Comparison of ENCODE assay signal across 8 cellular contexts in the genomic region with DNA sequence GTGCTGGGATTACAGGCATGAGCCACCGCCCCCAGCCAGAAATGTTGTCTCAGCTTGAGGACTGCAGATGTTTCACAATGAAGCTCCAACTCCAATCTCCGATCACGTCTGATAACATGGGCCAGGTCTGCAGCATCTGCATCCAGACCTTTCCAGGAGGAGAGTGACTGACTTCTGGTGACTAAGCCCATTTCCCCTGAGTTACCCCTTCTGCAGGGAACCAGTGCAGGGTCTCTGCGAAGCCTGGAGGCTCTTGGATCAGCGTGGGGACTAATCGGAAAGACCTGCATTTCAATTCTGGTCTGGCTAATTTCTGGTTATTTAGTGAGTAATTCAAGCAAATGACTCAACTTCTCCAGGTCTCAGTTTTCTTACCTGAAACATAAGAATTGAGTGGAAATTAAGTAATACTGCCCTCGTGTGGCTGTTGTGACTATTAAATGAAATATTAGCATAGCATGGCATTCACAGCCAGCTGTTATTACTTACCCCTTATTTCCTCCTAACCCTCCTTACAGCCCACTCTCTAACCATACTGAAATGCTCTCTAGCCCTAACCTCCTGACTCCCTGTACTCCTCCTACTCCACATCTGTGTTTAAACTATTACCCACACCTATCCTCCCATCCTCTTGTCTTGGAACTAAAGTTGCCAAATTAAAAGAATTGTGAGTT. TPM values are rescaled to one million over a fixed set of nuclear protein-coding genes. Genes with fewer than 3 reads are reported as not detected.
A peak's percentile ranks its signal among the peaks of the same experiment; 100 is the strongest.
DNase-seq lines count a peak whose midpoint lies in the region; FAIRE-seq and TF ChIP-seq lines count a peak whose summit lies in the region.

No MANE protein-coding gene starts in this region.

- no peak overlapping the region for H3K27ac ChIP-seq in astrocyte (ENCODE audit: low read depth, low read length)

- peaks cover 1% of the 10 kb centered on the region for H3K27me3 ChIP-seq in astrocyte (ENCODE audit: insufficient read depth, low read length)

- H4K20me1 ChIP-seq in astrocyte (ENCODE audit: insufficient read depth, low read length) = no peaks in the 10 kb centered on the region

- no peak overlapping the region for H3K4me3 ChIP-seq in astrocyte (ENCODE audit: insufficient read depth, low read depth, low read length)

- in situ Hi-C loops in ACHN (cut with HindIII; ENCODE audit: low pct_ligation_motif_present, low pct_unique_long_range_greater_than_20kb, low sequenced_read_pairs) (no loop called here), GM13976 (cut with MboI; ENCODE audit: low sequenced_read_pairs, unreplicated experiment) (no loop called here)

- H3K4me2 ChIP-seq in astrocyte (ENCODE audit: low read length) = peak overlapping the region; percentile 44

- FAIRE-seq in astrocyte (lab: Jason Lieb, UNC) (no peak), frontal cortex (lab: Jason Lieb, UNC) (no peak)

- peak; percentile 66 for DNase-seq in ACHN
- peak; percentile 59 for DNase-seq in GM13976 (ENCODE audit: low spot score)
- peak; percentile 38 for DNase-seq in KG1 (lab: John Stamatoyannopoulos, UW)
- peak; percentile 23 for DNase-seq in T follicular helper cell (ENCODE audit: low read depth)
- DNase-seq in astrocyte (ENCODE audit: low read depth) = peak; percentile 68
- peak; percentile 69 for DNase-seq in iris pigment epithelial cell (ENCODE audit: low read depth)
- DNase-seq in stimulated activated CD4-positive, alpha-beta T cell treated with anti-CD3 and anti-CD28 coated beads, Interleukin-2, amount 100 ng/mL, for 4 hours (ENCODE audit: low read depth) = peak; percentile 65
- DNase-seq in frontal cortex (ENCODE audit: low spot score in 2 of 2) = no peak

- H2AFZ ChIP-seq in astrocyte (ENCODE audit: low read depth, low read length) = no peak overlapping the region

- no peaks in the 10 kb centered on the region for H3K9me3 ChIP-seq in astrocyte (ENCODE audit: insufficient read depth, low read depth, low read length)

- H3K36me3 ChIP-seq in astrocyte (ENCODE audit: insufficient read depth, low read length) = no peaks in the 10 kb centered on the region

- H3K27ac Mint-ChIP-seq in astrocyte (ENCODE audit: unreplicated experiment) = no peak overlapping the region

- H3K4me1 ChIP-seq in astrocyte (ENCODE audit: insufficient read depth, low read length) = peaks cover 36% of the 10 kb centered on the region

- no peaks in the 10 kb centered on the region for H3K9me3 Mint-ChIP-seq in astrocyte (ENCODE audit: unreplicated experiment)

- peaks cover 31% of the 10 kb centered on the region for H3K4me1 Mint-ChIP-seq in astrocyte (ENCODE audit: low read depth, unreplicated experiment)

- H3K79me2 ChIP-seq in astrocyte (ENCODE audit: insufficient read depth, low read length) = no peaks in the 10 kb centered on the region

- H3K27me3 Mint-ChIP-seq in astrocyte (ENCODE audit: low read depth, unreplicated experiment) = no peaks in the 10 kb centered on the region

- no peaks in the 10 kb centered on the region for H3K36me3 Mint-ChIP-seq in astrocyte (ENCODE audit: low read depth, unreplicated experiment)

- no peak overlapping the region for H3K4me3 Mint-ChIP-seq in astrocyte (ENCODE audit: unreplicated experiment)

- H3K9ac ChIP-seq in astrocyte (ENCODE audit: low read length) = no peak overlapping the region

- TF ChIP-seq CTCF in GM13976 (IDR thresholded peaks at IDR 0.05; ENCODE audit: borderline replicate concordance, control extremely low read depth, extremely low read depth, insufficient read depth, missing control alignments) (peak; percentile 30), astrocyte (IDR thresholded peaks at IDR 0.05; ENCODE audit: insufficient read depth, low read depth, low read length) (peak; percentile 55)

RNA-seq across cellular contexts. Expression of a gene that starts 2.2 kb away (rescaled TPM):
- 23.1 and 30.7 TPM in 2 replicates for total RNA-seq in astrocyte
- total RNA-seq in frontal cortex = 16.3 TPM

RNA-seq across cellular contexts. Expression of a gene that starts 46.1 kb away (rescaled TPM):
- 96.5 and 105 TPM in 2 replicates for total RNA-seq in astrocyte
- total RNA-seq in frontal cortex = 75.0 TPM

RNA-seq across cellular contexts. Expression of a gene that starts 57.0 kb away (rescaled TPM):
- total RNA-seq in astrocyte (0.02 TPM in 1 of 2 replicates, not detected in the other), frontal cortex (2.4 TPM)

Comparison
In these comparisons a context has a peak if more than half of its experiments do, and no peak if none do; other contexts are left out.
1. DNase-seq: peak in ACHN (single experiment), GM13976 (single experiment), KG1 (single experiment), T follicular helper cell (single experiment), astrocyte (single experiment), iris pigment epithelial cell (single experiment) and stimulated activated CD4-positive, alpha-beta T cell treated with anti-CD3 and anti-CD28 coated beads, Interleukin-2, amount 100 ng/mL, for 4 hours (single experiment); none in frontal cortex (0 of 2).